In the genomic region with DNA sequence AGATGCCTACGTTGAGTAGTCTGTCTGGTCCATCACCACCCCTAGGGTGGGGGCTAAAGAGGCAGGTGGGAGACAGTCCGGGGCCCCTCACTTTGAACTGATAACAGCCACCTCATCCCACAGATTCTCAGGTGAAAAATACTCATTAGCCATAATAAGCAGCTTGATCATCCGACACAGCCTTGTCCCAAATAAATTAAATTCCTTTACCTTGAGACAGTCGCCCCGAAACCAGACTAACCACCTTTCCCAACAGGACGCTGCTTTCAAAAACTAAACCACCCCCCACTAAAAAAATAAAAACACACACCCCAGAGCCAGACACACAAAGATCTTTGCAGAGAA, we compare ENCODE assay signal across 8 cellular contexts.
DNase-seq lines count a peak whose midpoint lies in the region; ATAC-seq, FAIRE-seq and TF ChIP-seq lines count a peak whose summit lies in the region.

No MANE protein-coding gene starts in this region.

- no peak for ATAC-seq in activated T-cell treated with anti-CD3 and anti-CD28 coated beads, Interleukin-2, amount 50 U/mL, for 72 hours (replicated peaks in 1 of 2)
- no peak for ATAC-seq in lower lobe of right lung
- no peak for ATAC-seq in HG03039 (IDR thresholded peaks at IDR 0.05; ENCODE audit: unreplicated experiment)

- no peaks in the 10 kb centered on the region for H3K36me3 ChIP-seq in astrocyte (ENCODE audit: insufficient read depth, low read length)
- H3K36me3 ChIP-seq in lower lobe of right lung: no peaks in the 10 kb centered on the region
- no peaks in the 10 kb centered on the region for H3K36me3 ChIP-seq in thymus (ENCODE audit: control insufficient read depth, insufficient read depth)

- TF ChIP-seq CTCF in astrocyte (IDR thresholded peaks at IDR 0.05; ENCODE audit: insufficient read depth, low read depth, low read length): no peak
- TF ChIP-seq CTCF in lower lobe of right lung (IDR thresholded peaks at IDR 0.05): no peak

- no peak for FAIRE-seq in astrocyte (lab: Jason Lieb, UNC)

- H3K27me3 ChIP-seq in astrocyte (ENCODE audit: insufficient read depth, low read length) (no peaks in the 10 kb centered on the region), lower lobe of right lung (ENCODE audit: low read depth) (no peaks in the 10 kb centered on the region), thymus (ENCODE audit: control insufficient read depth, insufficient read depth) (peaks cover 3% of the 10 kb centered on the region)

- H3K4me3 Mint-ChIP-seq in activated T-cell treated with anti-CD3 and anti-CD28 coated beads, Interleukin-2, amount 50 U/mL, for 72 hours: peak overlapping the region; percentile 79 to 86
- H3K4me3 Mint-ChIP-seq in astrocyte (ENCODE audit: unreplicated experiment): peak overlapping the region; percentile 84

- H3K4me2 ChIP-seq in astrocyte (ENCODE audit: low read length): peak overlapping the region; percentile 92

- H4K20me1 ChIP-seq in astrocyte (ENCODE audit: insufficient read depth, low read length): no peaks in the 10 kb centered on the region

- H3K27ac Mint-ChIP-seq in activated T-cell treated with anti-CD3 and anti-CD28 coated beads, Interleukin-2, amount 50 U/mL, for 72 hours: peak overlapping the region; percentile 95
- no peak overlapping the region for H3K27ac Mint-ChIP-seq in astrocyte (ENCODE audit: unreplicated experiment)

- H3K9ac ChIP-seq in astrocyte (ENCODE audit: low read length): peak overlapping the region; percentile 72

- H3K9me3 ChIP-seq in astrocyte (ENCODE audit: insufficient read depth, low read depth, low read length) (no peaks in the 10 kb centered on the region), lower lobe of right lung (no peaks in the 10 kb centered on the region), thymus (ENCODE audit: control insufficient read depth) (no peaks in the 10 kb centered on the region)

- peaks cover 1 to 3% of the 10 kb centered on the region in 2 donors for H3K36me3 Mint-ChIP-seq in activated T-cell treated with anti-CD3 and anti-CD28 coated beads, Interleukin-2, amount 50 U/mL, for 72 hours (ENCODE audit: insufficient read depth in 2 of 2)
- H3K36me3 Mint-ChIP-seq in astrocyte (ENCODE audit: low read depth, unreplicated experiment): peaks cover 3% of the 10 kb centered on the region

- no peak overlapping the region for H3K27ac ChIP-seq in astrocyte (ENCODE audit: low read depth, low read length)
- peak overlapping the region; percentile 93 for H3K27ac ChIP-seq in lower lobe of right lung
- no peak overlapping the region for H3K27ac ChIP-seq in thymus (ENCODE audit: low read depth)

- H3K79me2 ChIP-seq in astrocyte (ENCODE audit: insufficient read depth, low read length): no peaks in the 10 kb centered on the region

- DNase-seq in activated T-cell treated with anti-CD3 and anti-CD28 coated beads, Interleukin-2, amount 50 U/mL, for 72 hours: no peak
- DNase-seq in activated T-cell treated with anti-CD3 and anti-CD28 coated beads, Interleukin-2, amount 50 U/mL, for 48 hours: no peak
- DNase-seq in astrocyte (ENCODE audit: low read depth) (no peak), lower lobe of right lung (no peak), posterior vena cava (ENCODE audit: low spot score) (no peak)
- no peak for DNase-seq in stimulated activated CD4-positive, alpha-beta T cell treated with anti-CD3 and anti-CD28 coated beads, Interleukin-4, amount 100 ng/mL, for 24 hours

- H3K9me3 Mint-ChIP-seq in activated T-cell treated with anti-CD3 and anti-CD28 coated beads, Interleukin-2, amount 50 U/mL, for 72 hours: no peaks in the 10 kb centered on the region
- no peaks in the 10 kb centered on the region for H3K9me3 Mint-ChIP-seq in astrocyte (ENCODE audit: unreplicated experiment)

- intact Hi-C loops in lower lobe of right lung (cut with DNase I): no loop called here
- intact Hi-C loops in posterior vena cava (cut with DNase I): loop anchor here in 1 of 2 donors (10.0 kb wide), 1 partner anchor 178 kb away; no protein-coding TSS in a partner anchor

- no peak overlapping the region for H2AFZ ChIP-seq in astrocyte (ENCODE audit: low read depth, low read length)

- peaks cover 55% of the 10 kb centered on the region for H3K4me1 Mint-ChIP-seq in activated T-cell treated with anti-CD3 and anti-CD28 coated beads, Interleukin-2, amount 50 U/mL, for 72 hours (ENCODE audit: low read depth)
- H3K4me1 Mint-ChIP-seq in astrocyte (ENCODE audit: low read depth, unreplicated experiment): no peaks in the 10 kb centered on the region

- H3K4me3 ChIP-seq in astrocyte (ENCODE audit: insufficient read depth, low read depth, low read length) (peak overlapping the region; percentile 65), lower lobe of right lung (peak overlapping the region; percentile 78), thymus (ENCODE audit: low read length) (peak overlapping the region; percentile 91)

- WGBS in thymus: 84% methylated on average over 6 of the region's 6 CpGs

- H3K27me3 Mint-ChIP-seq in activated T-cell treated with anti-CD3 and anti-CD28 coated beads, Interleukin-2, amount 50 U/mL, for 72 hours (ENCODE audit: low read depth): peaks cover 12% of the 10 kb centered on the region
- peaks cover 28% of the 10 kb centered on the region for H3K27me3 Mint-ChIP-seq in astrocyte (ENCODE audit: low read depth, unreplicated experiment)

- H3K4me1 ChIP-seq in astrocyte (ENCODE audit: insufficient read depth, low read length) (no peaks in the 10 kb centered on the region), lower lobe of right lung (peaks cover 67% of the 10 kb centered on the region), thymus (ENCODE audit: control insufficient read depth, insufficient read depth, low read length) (peaks cover 22% of the 10 kb centered on the region)
